Comparison of ENCODE assay signal across 1 cellular context in the genomic region with DNA sequence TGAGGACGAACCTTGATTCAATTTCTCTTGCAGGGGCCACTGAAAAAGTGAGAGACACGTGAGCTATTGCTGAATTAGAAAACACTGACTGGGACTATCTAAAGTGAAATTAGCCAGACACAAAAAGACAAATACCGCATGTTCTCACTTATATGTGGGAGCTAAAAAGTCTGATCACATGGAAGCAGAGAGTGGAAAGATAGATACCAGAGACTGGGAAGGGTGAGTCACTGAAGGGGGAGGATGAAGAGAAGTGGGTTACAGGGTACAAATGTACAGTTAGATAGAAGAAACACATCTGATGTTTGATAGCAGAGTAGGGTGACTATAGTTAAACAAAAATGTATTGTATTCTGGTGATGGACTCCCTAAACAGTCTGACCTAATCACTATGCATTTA.
TF ChIP-seq lines count a peak whose summit lies in the region.

No MANE protein-coding gene starts in this region.

TF ChIP-seq in H1, 55 proteins besides CTCF, POLR2A, EP300 and RAD21:
- TF ChIP-seq, protein P1, sequence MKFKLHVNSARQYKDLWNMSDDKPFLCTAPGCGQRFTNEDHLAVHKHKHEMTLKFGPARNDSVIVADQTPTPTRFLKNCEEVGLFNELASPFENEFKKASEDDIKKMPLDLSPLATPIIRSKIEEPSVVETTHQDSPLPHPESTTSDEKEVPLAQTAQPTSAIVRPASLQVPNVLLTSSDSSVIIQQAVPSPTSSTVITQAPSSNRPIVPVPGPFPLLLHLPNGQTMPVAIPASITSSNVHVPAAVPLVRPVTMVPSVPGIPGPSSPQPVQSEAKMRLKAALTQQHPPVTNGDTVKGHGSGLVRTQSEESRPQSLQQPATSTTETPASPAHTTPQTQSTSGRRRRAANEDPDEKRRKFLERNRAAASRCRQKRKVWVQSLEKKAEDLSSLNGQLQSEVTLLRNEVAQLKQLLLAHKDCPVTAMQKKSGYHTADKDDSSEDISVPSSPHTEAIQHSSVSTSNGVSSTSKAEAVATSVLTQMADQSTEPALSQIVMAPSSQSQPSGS (IDR thresholded peaks at IDR 0.05; ENCODE audit: low read length): no peak
